Comparison of ENCODE assay signal across 1 cellular context in the genomic region with DNA sequence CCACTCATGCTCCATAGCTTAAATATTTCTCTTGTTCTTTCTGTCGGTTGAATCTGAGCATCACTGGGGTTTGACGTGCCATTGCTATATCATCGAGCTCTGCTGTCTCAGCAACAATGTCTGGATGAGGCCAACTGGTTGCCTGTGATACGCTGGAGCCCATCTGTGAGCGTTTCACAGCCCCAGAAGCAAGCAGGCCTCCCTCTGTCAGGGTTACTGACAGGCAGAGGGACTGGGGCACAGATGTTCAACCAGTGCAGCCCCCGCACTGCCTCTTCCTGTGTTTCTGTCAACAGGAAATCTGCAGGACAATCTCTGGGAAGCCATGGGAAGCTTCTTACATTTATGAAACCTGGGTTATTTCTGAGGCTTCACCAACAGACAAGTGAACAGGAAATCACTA.
TF ChIP-seq lines count a peak whose summit lies in the region.

No MANE protein-coding gene starts in this region.

TF ChIP-seq in H1, 55 proteins besides CTCF, POLR2A, EP300 and RAD21:
- TF ChIP-seq POU5F1 (IDR thresholded peaks at IDR 0.05; ENCODE audit: low read depth, low read length): no peak
- TF ChIP-seq SIN3A (conservative IDR thresholded peaks at IDR 0.05 in 1 of 2, IDR thresholded peaks at IDR 0.05 in 1 of 2; ENCODE audit: low read depth in 1 of 2, low read length in 2 of 2): peak in 1 of 2 experiments; percentile 56; a peak in 1 of 4 replicates
